9 cellular contexts compared by ENCODE assay signal in the genomic region with DNA sequence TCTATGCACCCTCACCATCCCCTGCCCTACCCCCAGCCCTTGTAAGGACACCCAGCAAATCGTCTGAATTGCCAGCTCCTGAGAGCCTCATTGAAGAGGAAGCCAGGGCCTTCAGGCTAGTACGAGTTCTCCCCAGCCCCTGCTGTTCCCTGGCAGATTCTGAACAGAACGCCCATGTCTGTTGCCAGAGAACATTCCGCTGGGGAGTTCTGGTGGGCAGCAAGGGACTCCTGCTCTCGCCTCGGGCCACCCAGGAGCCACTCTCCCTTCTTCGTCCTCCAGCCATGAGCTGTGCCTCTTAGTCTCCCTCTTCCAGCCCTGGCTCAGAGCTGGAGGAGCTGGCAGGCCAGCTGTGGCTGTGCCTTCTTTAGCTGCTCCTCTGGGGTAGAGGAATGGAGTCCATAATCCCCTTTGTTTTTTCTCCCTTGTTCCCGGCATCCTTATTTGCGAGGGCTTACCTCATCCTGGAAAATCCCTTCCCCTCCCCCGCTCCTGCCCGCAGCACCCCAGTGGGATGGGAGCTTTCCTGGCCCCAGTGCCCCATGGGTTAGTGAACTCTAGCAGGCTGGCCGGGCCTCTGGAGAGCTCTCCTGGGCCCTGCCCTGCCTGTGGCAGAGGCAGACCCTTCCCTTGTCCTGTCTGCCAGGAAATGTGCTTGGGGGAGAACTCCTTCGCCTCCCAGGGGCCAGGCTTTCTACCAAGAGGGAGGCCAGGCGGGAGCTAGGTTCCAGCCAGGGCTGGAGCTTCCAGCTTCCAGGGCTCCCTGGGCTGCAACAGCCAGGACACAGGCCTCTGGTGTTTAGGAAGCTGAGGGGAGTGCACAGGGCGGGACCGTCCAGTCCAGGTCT. TPM values are rescaled to one million over a fixed set of nuclear protein-coding genes. Genes with fewer than 3 reads are reported as not detected.
DNase-seq lines count a peak whose midpoint lies in the region; ATAC-seq and TF ChIP-seq lines count a peak whose summit lies in the region.
"Had no signal": no experiment of that assay in that cellular context is flagged by ENCODE, and none has a peak within 500 bp of the region (broad histone marks: within the 10 kb centered on the region; RNA-seq: fewer than 3 reads in every experiment).

No MANE protein-coding gene starts in this region.

- no peaks in the 10 kb centered on the region for H3K36me3 ChIP-seq in psoas muscle (ENCODE audit: insufficient read depth in 1 of 2, low read depth in 1 of 2)

- peak overlapping the region; percentile 24 for H3K27ac Mint-ChIP-seq in activated CD8-positive, alpha-beta T cell treated with anti-CD3 and anti-CD28 coated beads for 36 hours
- H3K27ac Mint-ChIP-seq in activated T-helper 1 cell treated with anti-CD3 and anti-CD28 coated beads, Interleukin-12 subunit alpha, Interleukin-12 subunit beta, Interleukin-2, Interleukin-4 antibody, amounts not matched to agents 30 ng/mL and 10 ng/mL and 1 ng/mL, durations not matched to agents 14 hours and 24 hours and 36 hours: no peak overlapping the region

- intact Hi-C loops in activated CD8-positive, alpha-beta T cell treated with anti-CD3 and anti-CD28 coated beads for 36 hours (cut with micrococcal nuclease): no loop called here
- intact Hi-C loops in cardiac septum (cut with DNase I) (no loop called here), psoas muscle (cut with DNase I) (no loop called here)
- intact Hi-C loops in activated T-helper 1 cell treated with anti-CD3 and anti-CD28 coated beads, Interleukin-12 subunit alpha, Interleukin-12 subunit beta, Interleukin-2, Interleukin-4 antibody, amounts not matched to agents 30 ng/mL and 10 ng/mL and 1 ng/mL, durations not matched to agents 14 hours and 24 hours and 36 hours (cut with micrococcal nuclease): no loop called here

- no peak overlapping the region for H3K4me3 ChIP-seq in psoas muscle

- no peaks in the 10 kb centered on the region for H3K9me3 ChIP-seq in psoas muscle

- 34 to 47% (median 37%) methylated on average over 16 of the region's 16 CpGs for WGBS in psoas muscle, 3 donors

- H3K9me3 Mint-ChIP-seq in activated CD8-positive, alpha-beta T cell treated with anti-CD3 and anti-CD28 coated beads for 36 hours: no peaks in the 10 kb centered on the region
- no peaks in the 10 kb centered on the region for H3K9me3 Mint-ChIP-seq in activated T-helper 1 cell treated with anti-CD3 and anti-CD28 coated beads, Interleukin-12 subunit alpha, Interleukin-12 subunit beta, Interleukin-2, Interleukin-4 antibody, amounts not matched to agents 30 ng/mL and 10 ng/mL and 1 ng/mL, durations not matched to agents 14 hours and 24 hours and 36 hours

- H3K27me3 Mint-ChIP-seq in activated CD8-positive, alpha-beta T cell treated with anti-CD3 and anti-CD28 coated beads for 36 hours: no peaks in the 10 kb centered on the region
- H3K27me3 Mint-ChIP-seq in activated T-helper 1 cell treated with anti-CD3 and anti-CD28 coated beads, Interleukin-12 subunit alpha, Interleukin-12 subunit beta, Interleukin-2, Interleukin-4 antibody, amounts not matched to agents 30 ng/mL and 10 ng/mL and 1 ng/mL, durations not matched to agents 14 hours and 24 hours and 36 hours (ENCODE audit: insufficient read depth): no peaks in the 10 kb centered on the region

- peaks cover 8% of the 10 kb centered on the region for H3K4me1 Mint-ChIP-seq in activated CD8-positive, alpha-beta T cell treated with anti-CD3 and anti-CD28 coated beads for 36 hours (ENCODE audit: low read depth)
- peaks cover 18% of the 10 kb centered on the region for H3K4me1 Mint-ChIP-seq in activated T-helper 1 cell treated with anti-CD3 and anti-CD28 coated beads, Interleukin-12 subunit alpha, Interleukin-12 subunit beta, Interleukin-2, Interleukin-4 antibody, amounts not matched to agents 30 ng/mL and 10 ng/mL and 1 ng/mL, durations not matched to agents 14 hours and 24 hours and 36 hours (ENCODE audit: low read depth)

- H3K27me3 ChIP-seq in psoas muscle (ENCODE audit: insufficient read depth in 3 of 3, low read length in 2 of 3): no peaks in the 10 kb centered on the region

- CTCF ChIA-PET in activated CD8-positive, alpha-beta T cell treated with anti-CD3 and anti-CD28 coated beads for 36 hours (lab: Charles Lee): interaction anchor here (1.7 kb wide), 2 partner anchors 32 to 42 kb away, joined by 4 to 8 read pairs; no protein-coding TSS in a partner anchor

- POLR2A ChIA-PET in activated CD8-positive, alpha-beta T cell treated with anti-CD3 and anti-CD28 coated beads for 36 hours (lab: Charles Lee): interaction anchor here (1.1 to 1.5 kb wide), 2 partner anchors 16 to 17 kb away, joined by 3 to 4 read pairs; partner anchors contain the start of gene TRIM8

- DNase-seq in Daoy (ENCODE audit: low read depth) (peak; percentile 87), cardiac septum (ENCODE audit: low spot score) (peak; percentile 78), psoas muscle (peak; percentile 48 to 64)
- DNase-seq in activated CD8-positive, alpha-beta T cell treated with anti-CD3 and anti-CD28 coated beads for 36 hours: no peak
- no peak for DNase-seq in activated effector memory CD4-positive, alpha-beta T cell treated with Interleukin-2 at 50 U/mL for 16 hours
- DNase-seq in activated T-helper 1 cell treated with anti-CD3 and anti-CD28 coated beads, Interleukin-12 subunit alpha, Interleukin-12 subunit beta, Interleukin-2, Interleukin-4 antibody, amounts not matched to agents 30 ng/mL and 10 ng/mL and 1 ng/mL, durations not matched to agents 14 hours and 24 hours and 36 hours (ENCODE audit: low spot score): no peak
- DNase-seq in stimulated activated CD4-positive, alpha-beta T cell treated with anti-CD3 and anti-CD28 coated beads, Interleukin-2, amount 100 ng/mL, for 48 hours: no peak

- H3K36me3 Mint-ChIP-seq in activated CD8-positive, alpha-beta T cell treated with anti-CD3 and anti-CD28 coated beads for 36 hours (ENCODE audit: low read depth): no peaks in the 10 kb centered on the region
- H3K36me3 Mint-ChIP-seq in activated T-helper 1 cell treated with anti-CD3 and anti-CD28 coated beads, Interleukin-12 subunit alpha, Interleukin-12 subunit beta, Interleukin-2, Interleukin-4 antibody, amounts not matched to agents 30 ng/mL and 10 ng/mL and 1 ng/mL, durations not matched to agents 14 hours and 24 hours and 36 hours (ENCODE audit: low read depth): peaks cover 7% of the 10 kb centered on the region

- no peak for TF ChIP-seq CTCF in activated CD8-positive, alpha-beta T cell treated with anti-CD3 and anti-CD28 coated beads for 36 hours (IDR thresholded peaks at IDR 0.05)
- TF ChIP-seq CTCF in psoas muscle (IDR thresholded peaks at IDR 0.05): no peak

- ATAC-seq in activated CD8-positive, alpha-beta T cell treated with anti-CD3 and anti-CD28 coated beads for 36 hours: no peak
- ATAC-seq in psoas muscle (peak; percentile 55 to 68 (median 57)), GM18861 (IDR thresholded peaks at IDR 0.05; ENCODE audit: unreplicated experiment) (no peak)

- H3K4me3 Mint-ChIP-seq in activated CD8-positive, alpha-beta T cell treated with anti-CD3 and anti-CD28 coated beads for 36 hours: no peak overlapping the region
- no peak overlapping the region for H3K4me3 Mint-ChIP-seq in activated T-helper 1 cell treated with anti-CD3 and anti-CD28 coated beads, Interleukin-12 subunit alpha, Interleukin-12 subunit beta, Interleukin-2, Interleukin-4 antibody, amounts not matched to agents 30 ng/mL and 10 ng/mL and 1 ng/mL, durations not matched to agents 14 hours and 24 hours and 36 hours

- peak overlapping the region; percentile 81 for H3K27ac ChIP-seq in psoas muscle
- H3K27ac ChIP-seq: VCaP had no signal

- peaks cover 52% of the 10 kb centered on the region for H3K4me1 ChIP-seq in psoas muscle

RNA-seq across cellular contexts. Expression of gene TRIM8, which starts 16.6 kb away (rescaled TPM):
- 39.8 and 54.1 TPM in 2 replicates for total RNA-seq in Daoy (2014; rRNA removed; shearing (Covaris generic))
- total RNA-seq in activated CD8-positive, alpha-beta T cell treated with anti-CD3 and anti-CD28 coated beads for 36 hours: 10 to 100 TPM; 39.5 to 39.8 TPM
- total RNA-seq in cardiac septum (99.6 TPM), psoas muscle (100 to 1,000 TPM in 3 of 4 donors, 10 to 100 TPM in 1; 97.2 to 166 (median 111) TPM)
- polyA plus RNA-seq in psoas muscle: 10 to 100 TPM; 57.6 to 72.4 (median 72.3) TPM
- total RNA-seq in activated T-helper 1 cell treated with anti-CD3 and anti-CD28 coated beads, Interleukin-12 subunit alpha, Interleukin-12 subunit beta, Interleukin-2, Interleukin-4 antibody, amounts not matched to agents 30 ng/mL and 10 ng/mL and 1 ng/mL, durations not matched to agents 14 hours and 24 hours and 36 hours: 108 and 111 TPM in 2 replicates

Comparison
In these comparisons a context has a peak if more than half of its experiments do, and no peak if none do; other contexts are left out.
1. DNase-seq: peak in Daoy (single experiment), cardiac septum (single experiment) and psoas muscle (2 of 2); none in activated CD8-positive, alpha-beta T cell treated with anti-CD3 and anti-CD28 coated beads for 36 hours (single experiment), activated effector memory CD4-positive, alpha-beta T cell treated with Interleukin-2 at 50 U/mL for 16 hours (single experiment), activated T-helper 1 cell treated with anti-CD3 and anti-CD28 coated beads, Interleukin-12 subunit alpha, Interleukin-12 subunit beta, Interleukin-2, Interleukin-4 antibody, amounts not matched to agents 30 ng/mL and 10 ng/mL and 1 ng/mL, durations not matched to agents 14 hours and 24 hours and 36 hours (single experiment) and stimulated activated CD4-positive, alpha-beta T cell treated with anti-CD3 and anti-CD28 coated beads, Interleukin-2, amount 100 ng/mL, for 48 hours (0 of 2).
2. ATAC-seq: peak in psoas muscle (4 of 4); none in activated CD8-positive, alpha-beta T cell treated with anti-CD3 and anti-CD28 coated beads for 36 hours (single experiment) and GM18861 (single experiment).